ENCODE assay signal across 1 cellular context in genomic region chr5:143554918-143555477, GRCh38.
TF ChIP-seq lines count a peak whose summit lies in the region.

No MANE protein-coding gene starts in this region.

TF ChIP-seq in HepG2, 621 proteins besides CTCF, POLR2A, EP300 and RAD21 (continued from another document and continues in another):
- TF ChIP-seq, protein P1, sequence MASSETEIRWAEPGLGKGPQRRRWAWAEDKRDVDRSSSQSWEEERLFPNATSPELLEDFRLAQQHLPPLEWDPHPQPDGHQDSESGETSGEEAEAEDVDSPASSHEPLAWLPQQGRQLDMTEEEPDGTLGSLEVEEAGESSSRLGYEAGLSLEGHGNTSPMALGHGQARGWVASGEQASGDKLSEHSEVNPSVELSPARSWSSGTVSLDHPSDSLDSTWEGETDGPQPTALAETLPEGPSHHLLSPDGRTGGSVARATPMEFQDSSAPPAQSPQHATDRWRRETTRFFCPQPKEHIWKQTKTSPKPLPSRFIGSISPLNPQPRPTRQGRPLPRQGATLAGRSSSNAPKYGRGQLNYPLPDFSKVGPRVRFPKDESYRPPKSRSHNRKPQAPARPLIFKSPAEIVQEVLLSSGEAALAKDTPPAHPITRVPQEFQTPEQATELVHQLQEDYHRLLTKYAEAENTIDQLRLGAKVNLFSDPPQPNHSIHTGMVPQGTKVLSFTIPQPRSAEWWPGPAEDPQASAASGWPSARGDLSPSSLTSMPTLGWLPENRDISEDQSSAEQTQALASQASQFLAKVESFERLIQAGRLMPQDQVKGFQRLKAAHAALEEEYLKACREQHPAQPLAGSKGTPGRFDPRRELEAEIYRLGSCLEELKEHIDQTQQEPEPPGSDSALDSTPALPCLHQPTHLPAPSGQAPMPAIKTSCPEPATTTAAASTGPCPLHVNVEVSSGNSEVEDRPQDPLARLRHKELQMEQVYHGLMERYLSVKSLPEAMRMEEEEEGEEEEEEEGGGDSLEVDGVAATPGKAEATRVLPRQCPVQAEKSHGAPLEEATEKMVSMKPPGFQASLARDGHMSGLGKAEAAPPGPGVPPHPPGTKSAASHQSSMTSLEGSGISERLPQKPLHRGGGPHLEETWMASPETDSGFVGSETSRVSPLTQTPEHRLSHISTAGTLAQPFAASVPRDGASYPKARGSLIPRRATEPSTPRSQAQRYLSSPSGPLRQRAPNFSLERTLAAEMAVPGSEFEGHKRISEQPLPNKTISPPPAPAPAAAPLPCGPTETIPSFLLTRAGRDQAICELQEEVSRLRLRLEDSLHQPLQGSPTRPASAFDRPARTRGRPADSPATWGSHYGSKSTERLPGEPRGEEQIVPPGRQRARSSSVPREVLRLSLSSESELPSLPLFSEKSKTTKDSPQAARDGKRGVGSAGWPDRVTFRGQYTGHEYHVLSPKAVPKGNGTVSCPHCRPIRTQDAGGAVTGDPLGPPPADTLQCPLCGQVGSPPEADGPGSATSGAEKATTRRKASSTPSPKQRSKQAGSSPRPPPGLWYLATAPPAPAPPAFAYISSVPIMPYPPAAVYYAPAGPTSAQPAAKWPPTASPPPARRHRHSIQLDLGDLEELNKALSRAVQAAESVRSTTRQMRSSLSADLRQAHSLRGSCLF (CRISPR knock-in tag; IDR thresholded peaks at IDR 0.05; ENCODE audit: borderline replicate concordance): peak; percentile 55; the same call in 1 of the 2 replicates
- TF ChIP-seq HDAC1 (CRISPR knock-in tag; IDR thresholded peaks at IDR 0.05): peak; percentile 90
- peak; percentile 90 for TF ChIP-seq PPARG (CRISPR knock-in tag; conservative IDR thresholded peaks at IDR 0.05)
- peak; percentile 49; the same call in 1 of the 2 replicates for TF ChIP-seq GABPB1 (CRISPR knock-in tag; IDR thresholded peaks at IDR 0.05)
- TF ChIP-seq MTF1 (CRISPR knock-in tag; IDR thresholded peaks at IDR 0.05): 0 out of 2 replicates have a peak, but pooled peaks have one; percentile 46
- TF ChIP-seq HOMEZ (CRISPR knock-in tag; IDR thresholded peaks at IDR 0.05; ENCODE audit: low read depth): peak; percentile 89
- peak; percentile 91 for TF ChIP-seq ZNF644 (CRISPR knock-in tag; IDR thresholded peaks at IDR 0.05; ENCODE audit: low read depth)
- TF ChIP-seq TEAD3 (CRISPR knock-in tag; optimal IDR thresholded peaks at IDR 0.05; ENCODE audit: borderline replicate concordance): peak; percentile 82
- peak; percentile 80 for TF ChIP-seq BRD4 (CRISPR knock-in tag; IDR thresholded peaks at IDR 0.05)
- TF ChIP-seq ZNF251 (CRISPR knock-in tag; IDR thresholded peaks at IDR 0.05): no peak
- TF ChIP-seq TCF7 (IDR thresholded peaks at IDR 0.05; ENCODE audit: low read depth): peak; percentile 89
- no peak for TF ChIP-seq TCF12 (IDR thresholded peaks at IDR 0.05)
- TF ChIP-seq TCF12 (CRISPR knock-in tag; IDR thresholded peaks at IDR 0.05): peak; percentile 72; the same call in 1 of the 2 replicates
- TF ChIP-seq ESRRA (CRISPR knock-in tag; IDR thresholded peaks at IDR 0.05; ENCODE audit: low read depth): peak; percentile 66
- TF ChIP-seq CEBPZ (IDR thresholded peaks at IDR 0.05; ENCODE audit: low read length): no peak
- peak; percentile 99 for TF ChIP-seq FOXK1 (CRISPR knock-in tag; IDR thresholded peaks at IDR 0.05; ENCODE audit: borderline replicate concordance, low read depth)
- peak; percentile 99 for TF ChIP-seq NFKBIZ (CRISPR knock-in tag; IDR thresholded peaks at IDR 0.05)
- peak; percentile 36; the same call in 1 of the 2 replicates for TF ChIP-seq CREB1 (IDR thresholded peaks at IDR 0.05)
- TF ChIP-seq CREB1 (CRISPR knock-in tag; IDR thresholded peaks at IDR 0.05): peak; percentile 84
- TF ChIP-seq RXRB (CRISPR knock-in tag; IDR thresholded peaks at IDR 0.05; ENCODE audit: borderline replicate concordance): peak; percentile 95
- peak; percentile 83 for TF ChIP-seq ELF3 (CRISPR knock-in tag; IDR thresholded peaks at IDR 0.05)
- peak; percentile 98 for TF ChIP-seq FOXA3 (CRISPR knock-in tag; IDR thresholded peaks at IDR 0.05)
- TF ChIP-seq, protein P2, sequence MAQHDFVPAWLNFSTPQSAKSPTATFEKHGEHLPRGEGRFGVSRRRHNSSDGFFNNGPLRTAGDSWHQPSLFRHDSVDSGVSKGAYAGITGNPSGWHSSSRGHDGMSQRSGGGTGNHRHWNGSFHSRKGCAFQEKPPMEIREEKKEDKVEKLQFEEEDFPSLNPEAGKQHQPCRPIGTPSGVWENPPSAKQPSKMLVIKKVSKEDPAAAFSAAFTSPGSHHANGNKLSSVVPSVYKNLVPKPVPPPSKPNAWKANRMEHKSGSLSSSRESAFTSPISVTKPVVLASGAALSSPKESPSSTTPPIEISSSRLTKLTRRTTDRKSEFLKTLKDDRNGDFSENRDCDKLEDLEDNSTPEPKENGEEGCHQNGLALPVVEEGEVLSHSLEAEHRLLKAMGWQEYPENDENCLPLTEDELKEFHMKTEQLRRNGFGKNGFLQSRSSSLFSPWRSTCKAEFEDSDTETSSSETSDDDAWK (CRISPR knock-in tag; IDR thresholded peaks at IDR 0.05): no peak
- peak; percentile 96 for TF ChIP-seq ZNF503 (CRISPR knock-in tag; IDR thresholded peaks at IDR 0.05)
- TF ChIP-seq, protein P3, sequence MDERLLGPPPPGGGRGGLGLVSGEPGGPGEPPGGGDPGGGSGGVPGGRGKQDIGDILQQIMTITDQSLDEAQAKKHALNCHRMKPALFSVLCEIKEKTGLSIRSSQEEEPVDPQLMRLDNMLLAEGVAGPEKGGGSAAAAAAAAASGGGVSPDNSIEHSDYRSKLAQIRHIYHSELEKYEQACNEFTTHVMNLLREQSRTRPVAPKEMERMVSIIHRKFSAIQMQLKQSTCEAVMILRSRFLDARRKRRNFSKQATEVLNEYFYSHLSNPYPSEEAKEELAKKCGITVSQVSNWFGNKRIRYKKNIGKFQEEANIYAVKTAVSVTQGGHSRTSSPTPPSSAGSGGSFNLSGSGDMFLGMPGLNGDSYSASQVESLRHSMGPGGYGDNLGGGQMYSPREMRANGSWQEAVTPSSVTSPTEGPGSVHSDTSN (CRISPR knock-in tag; IDR thresholded peaks at IDR 0.05): peak; percentile 70
- peak; percentile 49; the same call in 1 of the 2 replicates for TF ChIP-seq ZNF34 (CRISPR knock-in tag; IDR thresholded peaks at IDR 0.05; ENCODE audit: borderline replicate concordance)
- peak; percentile 35; the same call in 1 of the 2 replicates for TF ChIP-seq ZNF224 (CRISPR knock-in tag; IDR thresholded peaks at IDR 0.05)
- TF ChIP-seq MXD4 (CRISPR knock-in tag; IDR thresholded peaks at IDR 0.05): no peak
- TF ChIP-seq ZNF580 (CRISPR knock-in tag; IDR thresholded peaks at IDR 0.05; ENCODE audit: borderline replicate concordance, low read depth): no peak
- TF ChIP-seq ZNF326 (CRISPR knock-in tag; IDR thresholded peaks at IDR 0.05; ENCODE audit: borderline replicate concordance): no peak
- no peak for TF ChIP-seq ZNF619 (CRISPR knock-in tag; IDR thresholded peaks at IDR 0.05)
- TF ChIP-seq CEBPG (CRISPR knock-in tag; IDR thresholded peaks at IDR 0.05): peak; percentile 100
- TF ChIP-seq ZNF703 (CRISPR knock-in tag; IDR thresholded peaks at IDR 0.05; ENCODE audit: borderline replicate concordance): peak; percentile 28; the same call in 1 of the 2 replicates
- no peak; the same call in 1 of the 2 replicates for TF ChIP-seq ZFP37 (CRISPR knock-in tag; IDR thresholded peaks at IDR 0.05; ENCODE audit: borderline replicate concordance)
- no peak for TF ChIP-seq NFAT5 (CRISPR knock-in tag; IDR thresholded peaks at IDR 0.05)
- TF ChIP-seq TIGD3 (CRISPR knock-in tag; IDR thresholded peaks at IDR 0.05; ENCODE audit: borderline replicate concordance): no peak
- no peak for TF ChIP-seq NRL (CRISPR knock-in tag; IDR thresholded peaks at IDR 0.05; ENCODE audit: borderline replicate concordance)
- TF ChIP-seq HMG20A (CRISPR knock-in tag; IDR thresholded peaks at IDR 0.05; ENCODE audit: borderline replicate concordance): peak; percentile 99
- no peak for TF ChIP-seq CBX1 (IDR thresholded peaks at IDR 0.05; ENCODE audit: low read depth)
- TF ChIP-seq ZNF652 (CRISPR knock-in tag; IDR thresholded peaks at IDR 0.05; ENCODE audit: borderline replicate concordance, low read depth): peak; percentile 62; the same call in 1 of the 2 replicates
